ENCODE assay signal across 8 cellular contexts in the genomic region with DNA sequence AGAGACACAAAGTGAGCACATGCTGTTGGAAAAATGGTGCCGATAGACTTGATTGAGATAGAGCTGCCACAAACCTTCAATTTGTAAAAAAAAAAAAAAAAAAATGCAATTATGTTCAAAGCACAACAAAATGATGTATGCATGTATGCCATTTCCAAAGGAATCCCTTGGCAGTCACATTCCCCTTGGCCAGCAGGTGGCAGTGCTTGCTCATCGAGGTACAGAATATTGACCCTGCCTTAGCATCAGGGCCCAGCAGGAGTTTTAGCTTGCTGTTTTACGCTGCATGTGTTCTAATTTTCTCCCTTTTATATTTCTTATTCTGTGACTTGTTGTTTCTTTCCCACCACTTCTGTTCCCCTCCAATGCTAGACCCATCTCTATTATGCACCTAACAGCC. TPM values are rescaled to one million over a fixed set of nuclear protein-coding genes. Genes with fewer than 3 reads are reported as not detected.
DNase-seq lines count a peak whose midpoint lies in the region; ATAC-seq and TF ChIP-seq lines count a peak whose summit lies in the region.

No MANE protein-coding gene starts in this region.

- peak; percentile 58 for TF ChIP-seq CTCF in coronary artery (IDR thresholded peaks at IDR 0.05)
- peak; percentile 90 to 92 (median 90) for TF ChIP-seq CTCF in right lobe of liver (IDR thresholded peaks at IDR 0.05)

- ATAC-seq in GM18861 (IDR thresholded peaks at IDR 0.05; ENCODE audit: unreplicated experiment) (peak; percentile 59), HG03135 (IDR thresholded peaks at IDR 0.05; ENCODE audit: unreplicated experiment) (peak; percentile 67), right lobe of liver (peak; percentile 90 to 99 (median 98))

- no peaks in the 10 kb centered on the region for H3K36me3 ChIP-seq in right lobe of liver

- H3K27ac ChIP-seq in coronary artery (no peak overlapping the region), right lobe of liver (no peak overlapping the region)

- H3K27me3 ChIP-seq in right lobe of liver, result no peaks in the 10 kb centered on the region

- in situ Hi-C loops in ACHN (cut with HindIII; ENCODE audit: low pct_ligation_motif_present, low pct_unique_long_range_greater_than_20kb, low sequenced_read_pairs), result no loop called here

- no peaks in the 10 kb centered on the region for H3K4me1 ChIP-seq in right lobe of liver

- intact Hi-C loops in right lobe of liver (cut with DNase I), result no loop called here

- no peaks in the 10 kb centered on the region for H3K9me3 ChIP-seq in right lobe of liver

- no peak for TF ChIP-seq POLR2A in right lobe of liver (IDR thresholded peaks at IDR 0.05)

- H3K4me3 ChIP-seq in coronary artery (no peak overlapping the region), right lobe of liver (no peak overlapping the region)

- peak; percentile 38 for DNase-seq in ACHN
- DNase-seq in NCI-H446 (lab: John Stamatoyannopoulos, UW), result peak; percentile 28 to 65
- DNase-seq in activated CD4-positive, alpha-beta T cell treated with anti-CD3 and anti-CD28 coated beads for 48 hours, result peak; percentile 81
- peak; percentile 76 for DNase-seq in coronary artery (ENCODE audit: low spot score)
- DNase-seq in right lobe of liver, result peak; percentile 69 to 83 (median 79)
- DNase-seq in stimulated activated CD8-positive, alpha-beta memory T cell treated with anti-CD3 and anti-CD28 coated beads, Interleukin-12 subunit alpha, Interleukin-12 subunit beta, amount 100 ng/mL, for 1 hour (ENCODE audit: low read depth), result peak; percentile 55

- WGBS in right lobe of liver (ENCODE audit: insufficient coverage, low coverage, low lambda C conversion rate, missing lambda C conversion rate), result 8% methylated on average over 3 of the region's 3 CpGs

RNA-seq across cellular contexts. Expression of gene CYBB, which starts 34.5 kb away (rescaled TPM):
- 10 to 100 TPM in 3 of 6 experiments, 1 to 10 TPM in 3; 5.7 to 39.4 (median 10.0) TPM for total RNA-seq in right lobe of liver

RNA-seq across cellular contexts. Expression of gene XK, which starts 59.8 kb away (rescaled TPM):
- 1 to 10 TPM in 5 of 6 experiments, under 1 TPM in 1; 0.56 to 4.5 (median 1.6) TPM for total RNA-seq in right lobe of liver
